ENCODE assay signal across 17 cellular contexts in genomic region chr9:91886433-91887031, GRCh38.
DNase-seq lines count a peak whose midpoint lies in the region; ATAC-seq and TF ChIP-seq lines count a peak whose summit lies in the region.
"Had no signal": no experiment of that assay in that cellular context is flagged by ENCODE, and none has a peak within 500 bp of the region (broad histone marks: within the 10 kb centered on the region; RNA-seq: fewer than 3 reads in every experiment).

No MANE protein-coding gene starts in this region.

- H3K4me1 ChIP-seq in HUES6 (ENCODE audit: control insufficient read depth, insufficient read depth, low read length), result peaks cover 50% of the 10 kb centered on the region
- H3K4me1 ChIP-seq in spleen, result peaks cover 0 to 6% (median 0%) of the 10 kb centered on the region in 6 donors
- H3K4me1 ChIP-seq in thyroid gland, result peaks cover 9 to 13% of the 10 kb centered on the region in 2 donors
- H3K4me1 ChIP-seq in SK-N-SH (ENCODE audit: control insufficient read depth in 1 of 2, insufficient read depth in 2 of 2, low read depth in 1 of 2, low read length in 1 of 2), result peaks cover 0 to 32% of the 10 kb centered on the region in 2 experiments; a peak in 1 of 4 replicates
- H3K4me1 ChIP-seq: psoas muscle had no signal

- no peaks in the 10 kb centered on the region for H3K9me2 ChIP-seq in SK-N-SH

- no peaks in the 10 kb centered on the region for H4K20me1 ChIP-seq in SK-N-SH (ENCODE audit: insufficient read depth)

- 51 to 67% (median 57%) methylated on average over 27 to 30 of the region's 30 CpGs for WGBS in spleen, 5 donors
- 65 to 67% methylated on average over 30 of the region's 30 CpGs for WGBS in thyroid gland, 2 donors
- WGBS in SK-N-SH (ENCODE audit: low lambda C conversion rate), result 81% methylated on average over 25 of the region's 30 CpGs

- TF ChIP-seq CTCF in brain microvascular endothelial cell (IDR thresholded peaks at IDR 0.05; ENCODE audit: low read depth, low read length, missing control alignments) (no peak), spleen (IDR thresholded peaks at IDR 0.05 in 8 of 11, conservative IDR thresholded peaks at IDR 0.05 in 3 of 11) (no peak), thyroid gland (IDR thresholded peaks at IDR 0.05) (no peak), SK-N-SH (IDR thresholded peaks at IDR 0.05) (no peak)

- CTCF ChIA-PET in SK-N-SH (lab: Yijun Ruan, JAX), result interaction anchor here (1.8 kb wide), 1 partner anchor 64 kb away, joined by 5 read pairs; the partner anchor contains the start of gene ROR2

- no peak for TF ChIP-seq RAD21 in SK-N-SH (IDR thresholded peaks at IDR 0.05; ENCODE audit: low read length)

- H3K27me3 ChIP-seq in HUES6 (ENCODE audit: control insufficient read depth, insufficient read depth, low read length) (peaks cover 27% of the 10 kb centered on the region; the same call in 1 of the 2 replicates), brain microvascular endothelial cell (replicated peaks) (no peaks in the 10 kb centered on the region), spleen (replicated peaks in 1 of 7) (peaks cover 0 to 15% (median 0%) of the 10 kb centered on the region in 7 donors), thyroid gland (no peaks in the 10 kb centered on the region), SK-N-SH (ENCODE audit: insufficient read depth) (no peaks in the 10 kb centered on the region)

- TF ChIP-seq POLR2A in spleen (IDR thresholded peaks at IDR 0.05) (no peak), thyroid gland (IDR thresholded peaks at IDR 0.05) (no peak)

- POLR2A ChIA-PET in SK-N-SH (lab: Yijun Ruan, JAX), result no interaction called here

- H3K4me2 ChIP-seq in SK-N-SH, result no peak overlapping the region

- no peak for ATAC-seq in HG03196 (IDR thresholded peaks at IDR 0.05; ENCODE audit: unreplicated experiment)
- ATAC-seq: left ventricle myocardium superior; naive thymus-derived CD4-positive, alpha-beta T cell; psoas muscle had no signal

- H3K27ac ChIP-seq in HUES6 (ENCODE audit: low read depth, low read length) (peak overlapping the region; percentile 3; the same call in 1 of the 2 replicates), brain microvascular endothelial cell (peak overlapping the region; percentile 73), spleen (peak overlapping the region in 5 of 8 donors; percentile 4 to 77 (median 30)), thyroid gland (no peak overlapping the region), SK-N-SH (ENCODE audit: low read depth in 2 of 2, low read length in 1 of 2) (no peak overlapping the region)
- H3K27ac ChIP-seq: psoas muscle, WERI-Rb-1 had no signal

- H3F3A ChIP-seq in SK-N-SH (replicated peaks; ENCODE audit: insufficient read depth), result no peaks in the 10 kb centered on the region

- H3K36me3 ChIP-seq in HUES6 (ENCODE audit: control insufficient read depth, insufficient read depth, low read length), result peaks cover 2% of the 10 kb centered on the region; the same call in 1 of the 2 replicates
- H3K36me3 ChIP-seq in brain microvascular endothelial cell (replicated peaks), result no peaks in the 10 kb centered on the region
- no peaks in the 10 kb centered on the region for H3K36me3 ChIP-seq in spleen
- no peaks in the 10 kb centered on the region for H3K36me3 ChIP-seq in thyroid gland
- H3K36me3 ChIP-seq in SK-N-SH (replicated peaks in 1 of 2; ENCODE audit: control insufficient read depth in 1 of 2, insufficient read depth in 2 of 2, low read length in 1 of 2), result no peaks in the 10 kb centered on the region
- H3K36me3 ChIP-seq: WERI-Rb-1 had no signal

- intact Hi-C loops in spleen (cut with DNase I; ENCODE audit: low total_unique reads), result no loop called here
- intact Hi-C loops in thyroid gland (cut with DNase I), result no loop called here

- DNase-seq in brain microvascular endothelial cell (no peak), islet precursor cell (peak; percentile 89), spleen (peak; percentile 72), thyroid gland (no peak), SK-N-SH (no peak), NOMO-1 (lab: John Stamatoyannopoulos, UW; ENCODE audit: unreplicated experiment in 2 of 2) (no peak)
- DNase-seq: effector CD4-positive, alpha-beta T cell; hippocampal formation; Karpas-422; left ventricle myocardium superior; naive thymus-derived CD4-positive, alpha-beta T cell; NCI-H1105 treated with DMSO at 0.1 percent for 48 hours; NCI-H2171; psoas muscle; WERI-Rb-1 had no signal

- no peak for TF ChIP-seq EP300 in SK-N-SH (IDR thresholded peaks at IDR 0.05; ENCODE audit: borderline replicate concordance in 1 of 2, low read depth in 1 of 2, low read length in 1 of 2)

- H3K9ac ChIP-seq in HUES6 (ENCODE audit: low read length) (peak overlapping the region; percentile 52), SK-N-SH (no peak overlapping the region)

- H3K4me3 ChIP-seq in HUES6 (ENCODE audit: low read depth, low read length) (peak overlapping the region; percentile 42), brain microvascular endothelial cell (ENCODE audit: low read depth, low read length) (no peak overlapping the region), spleen (no peak overlapping the region), thyroid gland (replicated peaks in 1 of 3) (no peak overlapping the region), SK-N-SH (ENCODE audit: low read depth in 2 of 2, low read length in 1 of 2) (no peak overlapping the region)
- H3K4me3 ChIP-seq: psoas muscle had no signal

- in situ Hi-C loops in brain microvascular endothelial cell (cut with HindIII; ENCODE audit: low pct_ligation_motif_present, low sequenced_read_pairs), result no loop called here

- no peak overlapping the region for H2AFZ ChIP-seq in SK-N-SH (ENCODE audit: low read depth)

- no peaks in the 10 kb centered on the region for H3K9me3 ChIP-seq in HUES6 (ENCODE audit: control insufficient read depth, insufficient read depth, low read depth, low read length)
- H3K9me3 ChIP-seq in spleen, result no peaks in the 10 kb centered on the region
- H3K9me3 ChIP-seq in thyroid gland, result no peaks in the 10 kb centered on the region
- H3K9me3 ChIP-seq in SK-N-SH, result no peaks in the 10 kb centered on the region
- H3K9me3 ChIP-seq: psoas muscle had no signal

- no peaks in the 10 kb centered on the region for H3K79me2 ChIP-seq in SK-N-SH (ENCODE audit: insufficient read depth)

TF ChIP-seq in SK-N-SH, 30 proteins besides CTCF, POLR2A, EP300 and RAD21 (continues in another document):
- no peak for TF ChIP-seq CHD2 (IDR thresholded peaks at IDR 0.05; ENCODE audit: low read length, partially characterized antibody)
- no peak for TF ChIP-seq MAX (IDR thresholded peaks at IDR 0.05; ENCODE audit: low read depth)
- TF ChIP-seq MEF2A (IDR thresholded peaks at IDR 0.05; ENCODE audit: borderline replicate concordance, low read depth), result no peak
- no peak for TF ChIP-seq JUND (IDR thresholded peaks at IDR 0.05)
- TF ChIP-seq GATA2 (CRISPR knock-in tag; IDR thresholded peaks at IDR 0.05), result no peak
- TF ChIP-seq PBX3 (IDR thresholded peaks at IDR 0.05), result no peak
- TF ChIP-seq REST (IDR thresholded peaks at IDR 0.05; ENCODE audit: low read depth, low read length), result no peak
- no peak for TF ChIP-seq RCOR1 (IDR thresholded peaks at IDR 0.05; ENCODE audit: low read length)
- TF ChIP-seq USF1 (IDR thresholded peaks at IDR 0.05; ENCODE audit: borderline replicate concordance, low read depth), result no peak
- TF ChIP-seq ELF1 (IDR thresholded peaks at IDR 0.05), result no peak

Comparison
In these comparisons a context has a peak if more than half of its experiments do, and no peak if none do; other contexts are left out.
1. H3K27ac ChIP-seq: peak in HUES6 (single experiment), brain microvascular endothelial cell (single experiment) and spleen (5 of 8); none in thyroid gland (0 of 3) and SK-N-SH (0 of 2).
2. DNase-seq: peak in islet precursor cell (single experiment) and spleen (single experiment); none in brain microvascular endothelial cell (single experiment), thyroid gland (0 of 2), SK-N-SH (single experiment) and NOMO-1 (0 of 2).